Comparison of ENCODE assay signal across 18 cellular contexts in genomic region chr7:118053353-118053752, GRCh38.
DNase-seq lines count a peak whose midpoint lies in the region; ATAC-seq, FAIRE-seq and TF ChIP-seq lines count a peak whose summit lies in the region.
"Had no signal": no experiment of that assay in that cellular context is flagged by ENCODE, and none has a peak within 500 bp of the region (broad histone marks: within the 10 kb centered on the region; RNA-seq: fewer than 3 reads in every experiment).

No MANE protein-coding gene starts in this region.

- no peaks in the 10 kb centered on the region for H3K4me1 ChIP-seq in kidney (ENCODE audit: control insufficient read depth in 1 of 2, insufficient read depth in 1 of 2, low read depth in 1 of 2, low read length in 2 of 2)
- H3K4me1 ChIP-seq: BLaER1 treated with 17β-estradiol and CSF1 and Interleukin-3, amounts not matched to agents 10 nM and 100 nM had no signal

- H3K9me3 ChIP-seq in SK-N-MC (ENCODE audit: low read depth, low read length) (no peaks in the 10 kb centered on the region), kidney (ENCODE audit: control insufficient read depth in 1 of 2, low read length in 2 of 2) (no peaks in the 10 kb centered on the region)
- H3K9me3 ChIP-seq: BLaER1 treated with 17β-estradiol and CSF1 and Interleukin-3, amounts not matched to agents 10 nM and 100 nM had no signal

- DNase-seq in DMS79 treated with DMSO at 0.1 percent for 48 hours (lab: John Stamatoyannopoulos, UW) (peak; percentile 20), DMS79 (lab: John Stamatoyannopoulos, UW) (no peak), NCI-H1105 treated with DMSO at 0.1 percent for 48 hours (lab: John Stamatoyannopoulos, UW) (peak; percentile 75), SK-N-MC (ENCODE audit: low read depth, low spot score) (no peak), pons (ENCODE audit: low spot score) (peak; percentile 21), kidney (no peak), lower leg skin (ENCODE audit: low spot score in 2 of 2) (no peak)
- DNase-seq: GM23248, KBM-7, NCI-H2029 treated with DMSO at 0.1 percent for 48 hours, NCI-H446, NCI-H82 had no signal

- peak overlapping the region; percentile 77; the same call in 1 of the 2 replicates for H3K27ac ChIP-seq in SK-N-MC
- no peak overlapping the region for H3K27ac ChIP-seq in kidney (ENCODE audit: low read depth in 2 of 2, low read length in 2 of 2)
- H3K27ac ChIP-seq: 22Rv1; BLaER1 treated with 17β-estradiol and CSF1 and Interleukin-3, amounts not matched to agents 10 nM and 100 nM; GM23248 had no signal

- TF ChIP-seq POLR2A in lower leg skin (IDR thresholded peaks at IDR 0.05), result no peak

- 86 to 90% methylated on average over 4 of the region's 4 CpGs for WGBS in lower leg skin, 2 donors

- no peak for TF ChIP-seq CTCF in kidney (IDR thresholded peaks at IDR 0.05; ENCODE audit: borderline replicate concordance, extremely low read depth, insufficient read depth)
- TF ChIP-seq CTCF in lower leg skin (IDR thresholded peaks at IDR 0.05), result no peak

- FAIRE-seq in kidney (lab: Jason Lieb, UNC), result no peak
- FAIRE-seq: GM12878, GM19239 had no signal

- intact Hi-C loops in kidney (cut with DNase I) (no loop called here), lower leg skin (cut with DNase I; ENCODE audit: low total_unique reads) (no loop called here)

- no peaks in the 10 kb centered on the region for H3K36me3 ChIP-seq in SK-N-MC (ENCODE audit: insufficient read depth, low read length)
- H3K36me3 ChIP-seq in kidney (ENCODE audit: control insufficient read depth in 1 of 2, insufficient read depth in 2 of 2, low read length in 2 of 2), result no peaks in the 10 kb centered on the region
- H3K36me3 ChIP-seq: BLaER1 treated with 17β-estradiol and CSF1 and Interleukin-3, amounts not matched to agents 10 nM and 100 nM had no signal

- ATAC-seq in GM18519 (IDR thresholded peaks at IDR 0.05; ENCODE audit: low FRiP score, unreplicated experiment), result no peak
- ATAC-seq: GM12878, HCT116 had no signal

- no peak overlapping the region for H3K4me3 ChIP-seq in SK-N-MC
- H3K4me3 ChIP-seq in kidney (ENCODE audit: low read length in 2 of 2), result no peak overlapping the region
- H3K4me3 ChIP-seq in lower leg skin (ENCODE audit: low read depth, poor library complexity, severe bottlenecking), result no peak overlapping the region
- H3K4me3 ChIP-seq: BLaER1 treated with 17β-estradiol and CSF1 and Interleukin-3, amounts not matched to agents 10 nM and 100 nM; GM12878; GM23248 had no signal

- H3K9ac ChIP-seq in SK-N-MC (ENCODE audit: insufficient read length), result no peak overlapping the region
- H3K9ac ChIP-seq in kidney (ENCODE audit: low read length in 2 of 2), result no peak overlapping the region
- H3K9ac ChIP-seq: BLaER1 treated with 17β-estradiol and CSF1 and Interleukin-3, amounts not matched to agents 10 nM and 100 nM; GM23248 had no signal

Comparison
In these comparisons a context has a peak if more than half of its experiments do, and no peak if none do; other contexts are left out.
1. DNase-seq: peak in DMS79 treated with DMSO at 0.1 percent for 48 hours (single experiment), NCI-H1105 treated with DMSO at 0.1 percent for 48 hours (single experiment) and pons (single experiment); none in DMS79 (single experiment), SK-N-MC (single experiment), kidney (single experiment) and lower leg skin (0 of 2).